ENCODE assay signal across 10 cellular contexts in the genomic region with DNA sequence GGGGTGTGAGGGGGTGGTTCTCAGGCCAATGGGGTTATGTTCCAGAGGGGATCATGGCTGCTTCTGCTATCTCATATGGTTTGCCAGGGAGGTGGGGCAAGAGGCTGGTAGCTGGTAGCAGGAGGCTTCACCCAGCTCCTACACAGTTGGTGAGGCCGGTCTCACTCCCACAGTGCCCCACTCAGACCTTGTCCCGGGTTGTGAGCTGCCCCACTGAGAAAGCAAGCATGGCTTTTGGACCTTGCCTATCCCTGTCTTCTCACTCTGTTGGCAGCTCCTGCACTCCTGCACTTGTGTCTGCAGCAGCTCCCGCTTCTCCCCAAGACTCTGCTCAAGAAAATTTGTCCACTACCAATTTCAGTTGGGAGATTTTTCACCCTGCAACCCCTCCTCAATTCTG. TPM values are rescaled to one million over a fixed set of nuclear protein-coding genes. Genes with fewer than 3 reads are reported as not detected.
"Had no signal": no experiment of that assay in that cellular context is flagged by ENCODE, and none has a peak within 500 bp of the region (broad histone marks: within the 10 kb centered on the region; RNA-seq: fewer than 3 reads in every experiment).

No MANE protein-coding gene starts in this region.

- H3K4me2 ChIP-seq: GM23338 had no signal

- H3K4me3 ChIP-seq: GM23248, GM23338, HAP-1 had no signal

- H3K36me3 ChIP-seq: HAP-1 had no signal

- H3K9me3 ChIP-seq: HAP-1 had no signal

- H2AFZ ChIP-seq: GM23248, GM23338 had no signal

- H3K9ac ChIP-seq: GM23248 had no signal

- ATAC-seq: GM23338, HCT116 had no signal

- DNase-seq: GM23248, GOT3, H7, H9, HCEC 1CT, HFFc6 had no signal

- H3K27ac ChIP-seq: GM23248 had no signal

RNA-seq across cellular contexts. Expression of a gene that starts 46.1 kb away (rescaled TPM):
- total RNA-seq: H4 had no signal
